ENCODE assay signal across 13 cellular contexts in genomic region chr1:19444399-19445021, GRCh38. TPM values are rescaled to one million over a fixed set of nuclear protein-coding genes. Genes with fewer than 3 reads are reported as not detected.
DNase-seq lines count a peak whose midpoint lies in the region; ATAC-seq and TF ChIP-seq lines count a peak whose summit lies in the region.
"Had no signal": no experiment of that assay in that cellular context is flagged by ENCODE, and none has a peak within 500 bp of the region (broad histone marks: within the 10 kb centered on the region; RNA-seq: fewer than 3 reads in every experiment).

No MANE protein-coding gene starts in this region.

- H3K27me3 Mint-ChIP-seq in stimulated activated naive CD8-positive, alpha-beta T cell treated with anti-CD3 and anti-CD28 coated beads, Interleukin-15, Interleukin-2, amounts not matched to agents 100 ng/mL and 50 ng/mL, for 24 hours = no peaks in the 10 kb centered on the region
- H3K27me3 Mint-ChIP-seq in neural crest cell (ENCODE audit: low read depth) = no peaks in the 10 kb centered on the region

- ATAC-seq in stimulated activated naive CD8-positive, alpha-beta T cell treated with anti-CD3 and anti-CD28 coated beads, Interleukin-15, Interleukin-2, amounts not matched to agents 100 U/mL and 50 U/mL, for 24 hours = no peak
- ATAC-seq in GM21576 (IDR thresholded peaks at IDR 0.05; ENCODE audit: unreplicated experiment) (no peak), GM18909 (IDR thresholded peaks at IDR 0.05; ENCODE audit: poor library complexity, unreplicated experiment) (no peak)

- no peak overlapping the region for H3K4me3 Mint-ChIP-seq in stimulated activated naive CD8-positive, alpha-beta T cell treated with anti-CD3 and anti-CD28 coated beads, Interleukin-15, Interleukin-2, amounts not matched to agents 100 ng/mL and 50 ng/mL, for 24 hours
- no peak overlapping the region for H3K4me3 Mint-ChIP-seq in neural crest cell

- no peaks in the 10 kb centered on the region for H3K9me3 ChIP-seq in breast epithelium
- H3K9me3 ChIP-seq in vagina = no peaks in the 10 kb centered on the region

- no peaks in the 10 kb centered on the region for H3K9me3 Mint-ChIP-seq in stimulated activated naive CD8-positive, alpha-beta T cell treated with anti-CD3 and anti-CD28 coated beads, Interleukin-15, Interleukin-2, amounts not matched to agents 100 ng/mL and 50 ng/mL, for 24 hours
- no peaks in the 10 kb centered on the region for H3K9me3 Mint-ChIP-seq in neural crest cell

- H3K36me3 ChIP-seq in breast epithelium (no peaks in the 10 kb centered on the region), vagina (no peaks in the 10 kb centered on the region)

- H3K27ac Mint-ChIP-seq in stimulated activated naive CD8-positive, alpha-beta T cell treated with anti-CD3 and anti-CD28 coated beads, Interleukin-15, Interleukin-2, amounts not matched to agents 100 ng/mL and 50 ng/mL, for 24 hours = peak overlapping the region; percentile 87
- H3K27ac Mint-ChIP-seq in neural crest cell (ENCODE audit: unreplicated experiment) = peak overlapping the region; percentile 64

- H3K27ac ChIP-seq in breast epithelium (peak overlapping the region; percentile 74), vagina (peak overlapping the region; percentile 86)
- H3K27ac ChIP-seq: KMS-11 had no signal

- no peak overlapping the region for H3K4me3 ChIP-seq in breast epithelium
- H3K4me3 ChIP-seq in vagina = no peak overlapping the region

- peaks cover 23 to 28% of the 10 kb centered on the region in 2 donors for H3K4me1 ChIP-seq in breast epithelium
- H3K4me1 ChIP-seq in vagina = peaks cover 92% of the 10 kb centered on the region

- H3K36me3 Mint-ChIP-seq in stimulated activated naive CD8-positive, alpha-beta T cell treated with anti-CD3 and anti-CD28 coated beads, Interleukin-15, Interleukin-2, amounts not matched to agents 100 ng/mL and 50 ng/mL, for 24 hours (ENCODE audit: low read depth) = peaks cover 42% of the 10 kb centered on the region
- no peaks in the 10 kb centered on the region for H3K36me3 Mint-ChIP-seq in neural crest cell (ENCODE audit: low read depth)

- H3K4me1 Mint-ChIP-seq in stimulated activated naive CD8-positive, alpha-beta T cell treated with anti-CD3 and anti-CD28 coated beads, Interleukin-15, Interleukin-2, amounts not matched to agents 100 ng/mL and 50 ng/mL, for 24 hours (ENCODE audit: low read depth) = peaks cover 93% of the 10 kb centered on the region
- H3K4me1 Mint-ChIP-seq in neural crest cell = peaks cover 57% of the 10 kb centered on the region

- TF ChIP-seq POLR2A in breast epithelium (IDR thresholded peaks at IDR 0.05) (no peak), vagina (IDR thresholded peaks at IDR 0.05) (no peak)

- no peak for DNase-seq in stimulated activated naive CD8-positive, alpha-beta T cell treated with anti-CD3 and anti-CD28 coated beads, Interleukin-15, Interleukin-2, amounts not matched to agents 100 U/mL and 50 U/mL, for 24 hours
- DNase-seq in breast epithelium (ENCODE audit: low spot score in 2 of 2) = no peak
- DNase-seq in neural crest cell (ENCODE audit: low read depth, low spot score) = no peak
- DNase-seq in vagina (ENCODE audit: extremely low spot score in 2 of 2) = no peak
- DNase-seq in kidney glomerular epithelial cell (lab: John Stamatoyannopoulos, UW) = no peak
- DNase-seq: cortex of kidney, DMS 273 treated with DMSO at 0.1 percent for 48 hours, NCI-H2029 treated with DMSO at 0.1 percent for 48 hours, OCI-M1 had no signal

- H3K27me3 ChIP-seq in breast epithelium (no peaks in the 10 kb centered on the region), vagina (no peaks in the 10 kb centered on the region)

- intact Hi-C loops in breast epithelium (cut with DNase I; ENCODE audit: low total_unique reads) = no loop called here
- intact Hi-C loops in vagina (cut with DNase I) = no loop called here

- TF ChIP-seq CTCF in breast epithelium (IDR thresholded peaks at IDR 0.05) = no peak
- TF ChIP-seq CTCF in neural crest cell (conservative IDR thresholded peaks at IDR 0.05) = no peak
- TF ChIP-seq CTCF in vagina (IDR thresholded peaks at IDR 0.05) = no peak

RNA-seq across cellular contexts. Expression of gene CAPZB, which starts 40.8 kb away (rescaled TPM):
- total RNA-seq in breast epithelium (100 to 1,000 TPM; 112 to 114 (median 113) TPM), neural crest cell (256 and 257 TPM in 2 replicates), vagina (152 TPM)
